In the genomic region with DNA sequence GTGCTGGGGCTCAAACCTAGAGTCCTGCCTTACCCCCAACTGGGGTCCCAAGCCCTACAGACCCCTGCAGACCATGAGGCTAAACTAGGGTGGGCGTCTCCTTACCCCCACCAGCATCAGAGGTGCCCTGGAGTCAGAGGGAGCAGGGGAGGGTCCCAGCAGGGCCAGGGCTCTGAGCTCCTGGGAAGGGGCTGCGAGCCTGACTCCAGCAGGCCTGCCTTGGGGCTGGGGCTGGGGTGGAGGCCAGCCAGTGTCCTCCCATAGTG, we compare ENCODE assay signal across 12 cellular contexts. TPM values are rescaled to one million over a fixed set of nuclear protein-coding genes. Genes with fewer than 3 reads are reported as not detected.
DNase-seq lines count a peak whose midpoint lies in the region; TF ChIP-seq lines count a peak whose summit lies in the region.
"Had no signal": no experiment of that assay in that cellular context is flagged by ENCODE, and none has a peak within 500 bp of the region (broad histone marks: within the 10 kb centered on the region; RNA-seq: fewer than 3 reads in every experiment).

No MANE protein-coding gene starts in this region.

- H3K27ac Mint-ChIP-seq in H9, result no peak overlapping the region; a peak in 1 of 7 replicates

- H2AFZ ChIP-seq in H9 (ENCODE audit: low read length), result no peak overlapping the region

- H4K5ac ChIP-seq in H9 (ENCODE audit: insufficient read length, low read depth, low read length), result no peak overlapping the region

- H3T11ph ChIP-seq in H9 (ENCODE audit: low read length), result no peak overlapping the region

- no peaks in the 10 kb centered on the region for H3K23me2 ChIP-seq in H9 (ENCODE audit: insufficient read length, low read depth, low read length, poor library complexity, severe bottlenecking)

- H3K79me1 ChIP-seq in H9 (ENCODE audit: insufficient read depth, low read depth, low read length, poor library complexity, severe bottlenecking), result no peaks in the 10 kb centered on the region

- no peak overlapping the region for H3K4me2 ChIP-seq in H9 (ENCODE audit: insufficient read depth, insufficient read length, low read length)

- DNase-seq in H9 (no peak), SJSA1 (ENCODE audit: low read depth in 1 of 2, low spot score in 2 of 2) (no peak), spleen (no peak), NCI-H1436 treated with DMSO at 0.1 percent for 48 hours (lab: John Stamatoyannopoulos, UW) (no peak), NCI-H345 (lab: John Stamatoyannopoulos, UW) (no peak)
- DNase-seq in stimulated activated CD8-positive, alpha-beta memory T cell treated with anti-CD3 and anti-CD28 coated beads, Interleukin-4, amount 100 ng/mL, for 48 hours, result no peak
- DNase-seq in activated CD4-positive, alpha-beta T cell treated with anti-CD3 and anti-CD28 coated beads for 4 hours, result no peak
- DNase-seq: activated CD4-positive, alpha-beta T cell treated with anti-CD3 and anti-CD28 coated beads, Interleukin-2, amount 50 U/mL, for 4 hours; activated gamma-delta T cell treated with Interleukin-2 at 50 U/mL for 16 hours; NCI-H2107 had no signal

- H3K36me3 ChIP-seq in SJSA1 (no peaks in the 10 kb centered on the region), iPS-20b (ENCODE audit: insufficient read depth, low read depth, low read length) (no peaks in the 10 kb centered on the region), spleen (peaks cover 0 to 20% (median 0%) of the 10 kb centered on the region in 6 donors)

- H2BK20ac ChIP-seq in H9 (ENCODE audit: low read depth, low read length, poor library complexity, severe bottlenecking), result no peak overlapping the region

- H3K4me3 ChIP-seq in SJSA1, result no peak overlapping the region
- H3K4me3 ChIP-seq in iPS-20b (ENCODE audit: low read length), result no peak overlapping the region
- peak overlapping the region in 5 of 8 donors; percentile 36 to 72 (median 58) for H3K4me3 ChIP-seq in spleen

- H2BK120ac ChIP-seq in H9 (ENCODE audit: low read depth, low read length, poor library complexity, severe bottlenecking), result no peak overlapping the region

- H3K4me1 ChIP-seq in H9 (ENCODE audit: insufficient read depth, low read length) (peaks cover 7% of the 10 kb centered on the region; the same call in 1 of the 2 replicates), SJSA1 (replicated peaks) (peaks cover 27% of the 10 kb centered on the region), iPS-20b (ENCODE audit: insufficient read depth, low read length) (peaks cover 28% of the 10 kb centered on the region), spleen (peaks cover 8 to 58% (median 39%) of the 10 kb centered on the region in 6 donors)

- no peak overlapping the region for H3K23ac ChIP-seq in H9 (ENCODE audit: insufficient read length, low read depth, low read length)

- no peak overlapping the region for H3K4me3 Mint-ChIP-seq in H9
- H3K4me3 Mint-ChIP-seq: neural crest cell had no signal

- no peak overlapping the region for H2BK12ac ChIP-seq in H9 (ENCODE audit: insufficient read length, low read depth, low read length)

- H3K36me3 Mint-ChIP-seq in H9 (ENCODE audit: insufficient read depth in 1 of 3, low read depth in 3 of 3), result no peaks in the 10 kb centered on the region

- H3K79me2 ChIP-seq in H9 (ENCODE audit: insufficient read depth, low read length), result no peaks in the 10 kb centered on the region

- WGBS in H9 (ENCODE audit: extremely low coverage, insufficient read length, low lambda C conversion rate), result no CpG with 5 or more reads among the region's 2 CpGs
- 73 to 85% (median 82%) methylated on average over 1 to 2 of the region's 2 CpGs; no CpG with 5 or more reads in 1 of the 5 donors for WGBS in spleen, 5 donors

- H3K27me3 ChIP-seq in H9 (ENCODE audit: insufficient read depth, low read length), result no peaks in the 10 kb centered on the region
- H3K27me3 ChIP-seq in SJSA1 (replicated peaks), result no peaks in the 10 kb centered on the region
- no peaks in the 10 kb centered on the region for H3K27me3 ChIP-seq in iPS-20b (ENCODE audit: insufficient read depth, low read length)
- H3K27me3 ChIP-seq in spleen (replicated peaks in 1 of 7), result peaks cover 0 to 22% (median 0%) of the 10 kb centered on the region in 7 donors

- H2BK5ac ChIP-seq in H9 (ENCODE audit: insufficient read length, low read length), result no peak overlapping the region

- H3K9ac ChIP-seq in H9 (ENCODE audit: extremely low read depth, insufficient read length, low read length) (no peak overlapping the region), iPS-20b (ENCODE audit: low read depth, low read length) (peak overlapping the region; percentile 32; the same call in 1 of the 2 replicates)

- H3K27ac ChIP-seq in H9 (ENCODE audit: insufficient read length, low read depth, low read length), result no peak overlapping the region
- H3K27ac ChIP-seq in SJSA1, result peak overlapping the region; percentile 46
- no peak overlapping the region for H3K27ac ChIP-seq in iPS-20b (ENCODE audit: low read length)
- H3K27ac ChIP-seq in spleen, result peak overlapping the region in 7 of 8 donors; percentile 13 to 87 (median 81)

- no peak overlapping the region for H4K91ac ChIP-seq in H9 (ENCODE audit: insufficient read length, low read depth, low read length)

- no peaks in the 10 kb centered on the region for H4K20me1 ChIP-seq in H9 (ENCODE audit: control insufficient read depth, insufficient read depth, insufficient read length)

- no peak overlapping the region for H4K8ac ChIP-seq in H9 (replicated peaks; ENCODE audit: insufficient read length, low read depth, low read length)

- H2BK15ac ChIP-seq in H9 (ENCODE audit: low read depth, low read length), result 0 out of 2 replicates have a peak overlapping the region, but pooled peaks have one; percentile 56

- TF ChIP-seq CTCF in H9 (conservative IDR thresholded peaks at IDR 0.05) (no peak), spleen (IDR thresholded peaks at IDR 0.05 in 8 of 11, conservative IDR thresholded peaks at IDR 0.05 in 3 of 11) (no peak)

- H3K14ac ChIP-seq in H9 (ENCODE audit: insufficient read depth, low read length), result no peak overlapping the region

- H3K9me3 ChIP-seq in H9 (ENCODE audit: control insufficient read depth, low read depth, low read length) (no peaks in the 10 kb centered on the region), SJSA1 (replicated peaks) (no peaks in the 10 kb centered on the region), iPS-20b (ENCODE audit: insufficient read depth, low read depth, low read length) (no peaks in the 10 kb centered on the region; the same call in 1 of the 2 replicates), spleen (no peaks in the 10 kb centered on the region)

- no peak overlapping the region for H3K18ac ChIP-seq in H9 (ENCODE audit: insufficient read length, low read depth, low read length)

- H3K9me3 Mint-ChIP-seq in H9, result no peaks in the 10 kb centered on the region
- H3K9me3 Mint-ChIP-seq: neural crest cell had no signal

- H3K4ac ChIP-seq in H9 (ENCODE audit: low read depth, low read length), result no peak overlapping the region

- TF ChIP-seq POLR2A in spleen (IDR thresholded peaks at IDR 0.05), result no peak

- no peaks in the 10 kb centered on the region; the same call in 1 of the 2 replicates for H3K27me3 Mint-ChIP-seq in H9 (ENCODE audit: low read depth)

- H3K56ac ChIP-seq in H9 (ENCODE audit: insufficient read length, low read depth, low read length), result no peak overlapping the region

- intact Hi-C loops in spleen (cut with DNase I; ENCODE audit: low total_unique reads), result no loop called here

- peaks cover 35 to 41% of the 10 kb centered on the region in 2 experiments for H3K4me1 Mint-ChIP-seq in H9

- no peak overlapping the region for H2AK5ac ChIP-seq in H9 (ENCODE audit: insufficient read length, low read length)

RNA-seq across cellular contexts. Expression of a gene that starts 1.3 kb away (rescaled TPM):
- total RNA-seq in H9 (2021) (4.9 and 5.5 TPM in 2 replicates), spleen (10 to 100 TPM; 19.9 to 83.0 (median 69.4) TPM)
- 0.74 TPM in 1 of 2 replicates, not detected in the other for total RNA-seq in SJSA1 (2014; rRNA removed; shearing (Covaris generic))
- polyA plus RNA-seq in spleen, result 100 to 1,000 TPM in 1 of 3 donors, 10 to 100 TPM in 2; 84.3 to 127 (median 98.9) TPM

RNA-seq across cellular contexts. Expression of a gene that starts 2.3 kb away (rescaled TPM):
- 1.0 and 1.4 TPM in 2 replicates for total RNA-seq in H9 (2021)
- total RNA-seq in SJSA1 (2014; rRNA removed; shearing (Covaris generic)), result 1.5 TPM in 1 of 2 replicates, not detected in the other
- 100 to 1,000 TPM in 1 of 7 donors, 10 to 100 TPM in 6; 54.2 to 120 (median 81.0) TPM for total RNA-seq in spleen
- polyA plus RNA-seq in spleen, result 10 to 100 TPM in 1 of 3 donors, 1 to 10 TPM in 2; 4.8 to 10.3 (median 5.9) TPM

RNA-seq across cellular contexts. Expression of a gene that starts 8.6 kb away (rescaled TPM):
- not detected in 2 replicates for total RNA-seq in H9 (2021)
- not detected in 2 replicates for total RNA-seq in SJSA1 (2014; rRNA removed; shearing (Covaris generic))
- 100 to 1,000 TPM in 1 of 7 donors, 10 to 100 TPM in 6; 23.9 to 139 (median 50.7) TPM for total RNA-seq in spleen
- 10 to 100 TPM; 61.6 to 84.5 (median 73.5) TPM for polyA plus RNA-seq in spleen
- total RNA-seq: neural crest cell had no signal

Comparison
In these comparisons a context has a peak if more than half of its experiments do, and no peak if none do; other contexts are left out.
1. H3K27ac ChIP-seq: peak in SJSA1 (single experiment) and spleen (7 of 8); none in H9 (single experiment) and iPS-20b (single experiment).
2. H3K4me3 ChIP-seq: peak in spleen (5 of 8); none in SJSA1 (single experiment) and iPS-20b (single experiment).
3. RNA of a gene that starts 2.3 kb away (total RNA-seq): 54.2 to 120 TPM in spleen; 1.5 TPM in SJSA1 and 1.0 to 1.4 TPM in H9; every median in the first group is over 10 times any median in the second.
4. RNA of a gene that starts 8.6 kb away (total RNA-seq): 23.9 to 139 TPM in spleen; not detected in H9 and not detected in SJSA1; every median in the first group is over 10 times any median in the second.